ENCODE assay signal across 1 cellular context in the genomic region with DNA sequence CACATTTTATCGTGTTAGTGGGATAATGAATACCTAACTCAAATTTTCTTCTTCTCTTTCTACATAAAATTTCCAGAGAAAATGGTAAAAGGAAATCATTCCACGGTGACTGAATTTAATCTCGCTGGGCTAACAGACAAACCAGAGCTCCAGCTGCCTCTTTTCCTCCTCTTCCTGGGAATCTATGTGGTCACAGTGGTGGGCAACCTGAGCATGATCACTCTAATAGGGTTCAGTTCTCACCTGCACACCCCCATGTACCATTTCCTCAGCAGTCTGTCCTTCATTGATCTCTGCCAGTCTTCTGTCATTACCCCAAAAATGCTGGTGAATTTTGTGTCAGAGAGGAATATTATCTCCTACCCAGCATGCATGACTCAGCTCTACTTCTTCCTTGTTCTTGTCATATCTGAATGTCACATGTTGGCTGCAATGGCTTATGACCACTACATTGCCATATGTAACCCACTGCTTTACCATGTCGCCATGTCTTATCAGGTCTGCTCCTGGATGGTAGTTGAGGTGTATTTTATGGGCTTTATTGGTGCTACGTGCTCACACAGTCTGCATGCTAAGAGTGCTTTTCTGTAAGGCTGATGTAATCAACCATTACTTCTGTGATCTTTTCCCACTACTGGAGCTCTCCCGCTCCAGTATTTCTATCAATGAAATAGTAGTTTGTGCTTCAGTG.
A peak's percentile ranks its signal among the peaks of the same experiment; 100 is the strongest.
TF ChIP-seq lines count a peak whose summit lies in the region.

No MANE protein-coding gene starts in this region.

TF ChIP-seq in K562, 482 proteins besides CTCF, POLR2A, EP300 and RAD21 (continues in another document):
- TF ChIP-seq EGR1 (conservative IDR thresholded peaks at IDR 0.05) (no peak), DDX20 (tag; IDR thresholded peaks at IDR 0.05; ENCODE audit: low read depth) (peak; percentile 80), FOXM1 (IDR thresholded peaks at IDR 0.05; ENCODE audit: low read depth) (peak; percentile 64), FOXM1 (CRISPR knock-in tag; IDR thresholded peaks at IDR 0.05; ENCODE audit: low read depth) (no peak), FOXK2 (conservative IDR thresholded peaks at IDR 0.05 in 1 of 2, IDR thresholded peaks at IDR 0.05 in 1 of 2; ENCODE audit: low read depth in 2 of 2) (peak; percentile 32 to 72; a peak in 2 of 4 replicates), TCF7 (IDR thresholded peaks at IDR 0.05; ENCODE audit: borderline replicate concordance) (no peak), PYGO2 (tag; IDR thresholded peaks at IDR 0.05) (peak; percentile 74), PHTF2 (CRISPR knock-in tag; IDR thresholded peaks at IDR 0.05) (no peak), RBM34 (IDR thresholded peaks at IDR 0.05; ENCODE audit: borderline replicate concordance, insufficient read depth, low read length) (no peak), EWSR1 (IDR thresholded peaks at IDR 0.05; ENCODE audit: borderline replicate concordance, low read depth, partially characterized antibody) (no peak), KLF16 (IDR thresholded peaks at IDR 0.05) (peak; percentile 77; the same call in 1 of the 2 replicates), MEIS2 (IDR thresholded peaks at IDR 0.05; ENCODE audit: partially characterized antibody) (peak; percentile 83), NONO (IDR thresholded peaks at IDR 0.05; ENCODE audit: low read depth in 2 of 2, low read length in 1 of 2) (0 out of 4 replicates have a peak, but pooled peaks of 1 of the 2 experiments have one; percentile 28), ZNF707 (CRISPR knock-in tag; conservative IDR thresholded peaks at IDR 0.05) (0 out of 2 replicates have a peak, but pooled peaks have one; percentile 12), HNRNPLL (IDR thresholded peaks at IDR 0.05; ENCODE audit: low read depth, low read length, poor library complexity, severe bottlenecking) (no peak), YBX1 (IDR thresholded peaks at IDR 0.05) (no peak), KLF6 (CRISPR knock-in tag; IDR thresholded peaks at IDR 0.05; ENCODE audit: borderline replicate concordance) (peak; percentile 90), MCM7 (IDR thresholded peaks at IDR 0.05) (no peak), KDM2B (CRISPR knock-in tag; IDR thresholded peaks at IDR 0.05) (no peak), HNRNPUL1 (IDR thresholded peaks at IDR 0.05; ENCODE audit: low read length) (no peak), ZNF76 (CRISPR knock-in tag; IDR thresholded peaks at IDR 0.05; ENCODE audit: borderline replicate concordance) (peak; percentile 75; the same call in 1 of the 2 replicates), SMARCA4 (IDR thresholded peaks at IDR 0.05) (peak; percentile 98), ZNF586 (CRISPR knock-in tag; conservative IDR thresholded peaks at IDR 0.05) (no peak), SNIP1 (IDR thresholded peaks at IDR 0.05; ENCODE audit: low read depth) (no peak), ZNF146 (CRISPR knock-in tag; IDR thresholded peaks at IDR 0.05; ENCODE audit: unreplicated experiment) (no peak), SIRT6 (IDR thresholded peaks at IDR 0.05; ENCODE audit: low read depth, low read length) (no peak), CBX3 (IDR thresholded peaks at IDR 0.05; ENCODE audit: borderline replicate concordance in 1 of 2, low read length in 2 of 2) (peak in 1 of 2 experiments; percentile 97; a peak in 2 of 3 replicates), POLR2AphosphoS2 (IDR thresholded peaks at IDR 0.05; ENCODE audit: low read length) (no peak), ETV1 (tag; conservative IDR thresholded peaks at IDR 0.05; ENCODE audit: low read depth) (peak; percentile 81), HIVEP1 (CRISPR knock-in tag; IDR thresholded peaks at IDR 0.05) (peak; percentile 84; the same call in 1 of the 2 replicates), SIN3A (IDR thresholded peaks at IDR 0.05; ENCODE audit: borderline replicate concordance in 2 of 2, control insufficient read depth in 1 of 2, low read depth in 2 of 2, low read length in 2 of 2) (no peak), TBP (optimal IDR thresholded peaks at IDR 0.05; ENCODE audit: low read depth, low read length) (no peak), SAP30 (IDR thresholded peaks at IDR 0.05; ENCODE audit: borderline replicate concordance, insufficient read depth, low read depth, low read length, poor library complexity, severe bottlenecking) (peak; percentile 44), WHSC1 (IDR thresholded peaks at IDR 0.05; ENCODE audit: low read length) (no peak), SUPT5H (IDR thresholded peaks at IDR 0.05) (0 out of 2 replicates have a peak, but pooled peaks have one; percentile 43), CBX1 (IDR thresholded peaks at IDR 0.05; ENCODE audit: low read depth) (peak; percentile 31; the same call in 1 of the 2 replicates), RB1 (IDR thresholded peaks at IDR 0.05; ENCODE audit: low read depth) (no peak; the same call in 1 of the 2 replicates), ZFP36 (IDR thresholded peaks at IDR 0.05; ENCODE audit: low read depth, low read length, partially characterized antibody) (peak; percentile 22), KLF1 (tag; IDR thresholded peaks at IDR 0.05) (no peak; the same call in 1 of the 2 replicates), STAT5A (IDR thresholded peaks at IDR 0.05; ENCODE audit: borderline replicate concordance, low read length) (peak; percentile 86)
- TF ChIP-seq, protein P1, sequence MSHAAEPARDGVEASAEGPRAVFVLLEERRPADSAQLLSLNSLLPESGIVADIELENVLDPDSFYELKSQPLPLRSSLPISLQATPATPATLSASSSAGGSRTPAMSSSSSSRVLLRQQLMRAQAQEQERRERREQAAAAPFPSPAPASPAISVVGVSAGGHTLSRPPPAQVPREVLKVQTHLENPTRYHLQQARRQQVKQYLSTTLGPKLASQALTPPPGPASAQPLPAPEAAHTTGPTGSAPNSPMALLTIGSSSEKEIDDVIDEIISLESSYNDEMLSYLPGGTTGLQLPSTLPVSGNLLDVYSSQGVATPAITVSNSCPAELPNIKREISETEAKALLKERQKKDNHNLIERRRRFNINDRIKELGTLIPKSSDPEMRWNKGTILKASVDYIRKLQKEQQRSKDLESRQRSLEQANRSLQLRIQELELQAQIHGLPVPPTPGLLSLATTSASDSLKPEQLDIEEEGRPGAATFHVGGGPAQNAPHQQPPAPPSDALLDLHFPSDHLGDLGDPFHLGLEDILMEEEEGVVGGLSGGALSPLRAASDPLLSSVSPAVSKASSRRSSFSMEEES (CRISPR knock-in tag; IDR thresholded peaks at IDR 0.05), result peak; percentile 32; the same call in 1 of the 2 replicates
- TF ChIP-seq, protein P2, sequence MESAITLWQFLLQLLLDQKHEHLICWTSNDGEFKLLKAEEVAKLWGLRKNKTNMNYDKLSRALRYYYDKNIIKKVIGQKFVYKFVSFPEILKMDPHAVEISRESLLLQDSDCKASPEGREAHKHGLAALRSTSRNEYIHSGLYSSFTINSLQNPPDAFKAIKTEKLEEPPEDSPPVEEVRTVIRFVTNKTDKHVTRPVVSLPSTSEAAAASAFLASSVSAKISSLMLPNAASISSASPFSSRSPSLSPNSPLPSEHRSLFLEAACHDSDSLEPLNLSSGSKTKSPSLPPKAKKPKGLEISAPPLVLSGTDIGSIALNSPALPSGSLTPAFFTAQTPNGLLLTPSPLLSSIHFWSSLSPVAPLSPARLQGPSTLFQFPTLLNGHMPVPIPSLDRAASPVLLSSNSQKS (CRISPR knock-in tag; IDR thresholded peaks at IDR 0.05), result no peak
- TF ChIP-seq, protein P3, sequence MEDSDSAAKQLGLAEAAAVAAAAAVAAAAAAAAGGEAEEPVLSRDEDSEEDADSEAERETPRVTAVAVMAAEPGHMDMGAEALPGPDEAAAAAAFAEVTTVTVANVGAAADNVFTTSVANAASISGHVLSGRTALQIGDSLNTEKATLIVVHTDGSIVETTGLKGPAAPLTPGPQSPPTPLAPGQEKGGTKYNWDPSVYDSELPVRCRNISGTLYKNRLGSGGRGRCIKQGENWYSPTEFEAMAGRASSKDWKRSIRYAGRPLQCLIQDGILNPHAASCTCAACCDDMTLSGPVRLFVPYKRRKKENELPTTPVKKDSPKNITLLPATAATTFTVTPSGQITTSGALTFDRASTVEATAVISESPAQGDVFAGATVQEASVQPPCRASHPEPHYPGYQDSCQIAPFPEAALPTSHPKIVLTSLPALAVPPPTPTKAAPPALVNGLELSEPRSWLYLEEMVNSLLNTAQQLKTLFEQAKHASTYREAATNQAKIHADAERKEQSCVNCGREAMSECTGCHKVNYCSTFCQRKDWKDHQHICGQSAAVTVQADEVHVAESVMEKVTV (CRISPR knock-in tag; IDR thresholded peaks at IDR 0.05), result 0 out of 2 replicates have a peak, but pooled peaks have one; percentile 19
- TF ChIP-seq, protein P4, sequence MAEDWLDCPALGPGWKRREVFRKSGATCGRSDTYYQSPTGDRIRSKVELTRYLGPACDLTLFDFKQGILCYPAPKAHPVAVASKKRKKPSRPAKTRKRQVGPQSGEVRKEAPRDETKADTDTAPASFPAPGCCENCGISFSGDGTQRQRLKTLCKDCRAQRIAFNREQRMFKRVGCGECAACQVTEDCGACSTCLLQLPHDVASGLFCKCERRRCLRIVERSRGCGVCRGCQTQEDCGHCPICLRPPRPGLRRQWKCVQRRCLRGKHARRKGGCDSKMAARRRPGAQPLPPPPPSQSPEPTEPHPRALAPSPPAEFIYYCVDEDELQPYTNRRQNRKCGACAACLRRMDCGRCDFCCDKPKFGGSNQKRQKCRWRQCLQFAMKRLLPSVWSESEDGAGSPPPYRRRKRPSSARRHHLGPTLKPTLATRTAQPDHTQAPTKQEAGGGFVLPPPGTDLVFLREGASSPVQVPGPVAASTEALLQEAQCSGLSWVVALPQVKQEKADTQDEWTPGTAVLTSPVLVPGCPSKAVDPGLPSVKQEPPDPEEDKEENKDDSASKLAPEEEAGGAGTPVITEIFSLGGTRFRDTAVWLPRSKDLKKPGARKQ (CRISPR knock-in tag; IDR thresholded peaks at IDR 0.05), result no peak
- TF ChIP-seq, protein P5, sequence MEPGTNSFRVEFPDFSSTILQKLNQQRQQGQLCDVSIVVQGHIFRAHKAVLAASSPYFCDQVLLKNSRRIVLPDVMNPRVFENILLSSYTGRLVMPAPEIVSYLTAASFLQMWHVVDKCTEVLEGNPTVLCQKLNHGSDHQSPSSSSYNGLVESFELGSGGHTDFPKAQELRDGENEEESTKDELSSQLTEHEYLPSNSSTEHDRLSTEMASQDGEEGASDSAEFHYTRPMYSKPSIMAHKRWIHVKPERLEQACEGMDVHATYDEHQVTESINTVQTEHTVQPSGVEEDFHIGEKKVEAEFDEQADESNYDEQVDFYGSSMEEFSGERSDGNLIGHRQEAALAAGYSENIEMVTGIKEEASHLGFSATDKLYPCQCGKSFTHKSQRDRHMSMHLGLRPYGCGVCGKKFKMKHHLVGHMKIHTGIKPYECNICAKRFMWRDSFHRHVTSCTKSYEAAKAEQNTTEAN (CRISPR knock-in tag; IDR thresholded peaks at IDR 0.05), result no peak
- TF ChIP-seq, protein P6, sequence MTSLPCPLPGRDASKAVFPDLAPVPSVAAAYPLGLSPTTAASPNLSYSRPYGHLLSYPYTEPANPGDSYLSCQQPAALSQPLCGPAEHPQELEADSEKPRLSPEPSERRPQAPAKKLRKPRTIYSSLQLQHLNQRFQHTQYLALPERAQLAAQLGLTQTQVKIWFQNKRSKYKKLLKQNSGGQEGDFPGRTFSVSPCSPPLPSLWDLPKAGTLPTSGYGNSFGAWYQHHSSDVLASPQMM (CRISPR knock-in tag; IDR thresholded peaks at IDR 0.05), result no peak
- TF ChIP-seq, protein P7, sequence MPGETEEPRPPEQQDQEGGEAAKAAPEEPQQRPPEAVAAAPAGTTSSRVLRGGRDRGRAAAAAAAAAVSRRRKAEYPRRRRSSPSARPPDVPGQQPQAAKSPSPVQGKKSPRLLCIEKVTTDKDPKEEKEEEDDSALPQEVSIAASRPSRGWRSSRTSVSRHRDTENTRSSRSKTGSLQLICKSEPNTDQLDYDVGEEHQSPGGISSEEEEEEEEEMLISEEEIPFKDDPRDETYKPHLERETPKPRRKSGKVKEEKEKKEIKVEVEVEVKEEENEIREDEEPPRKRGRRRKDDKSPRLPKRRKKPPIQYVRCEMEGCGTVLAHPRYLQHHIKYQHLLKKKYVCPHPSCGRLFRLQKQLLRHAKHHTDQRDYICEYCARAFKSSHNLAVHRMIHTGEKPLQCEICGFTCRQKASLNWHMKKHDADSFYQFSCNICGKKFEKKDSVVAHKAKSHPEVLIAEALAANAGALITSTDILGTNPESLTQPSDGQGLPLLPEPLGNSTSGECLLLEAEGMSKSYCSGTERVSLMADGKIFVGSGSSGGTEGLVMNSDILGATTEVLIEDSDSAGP (CRISPR knock-in tag; IDR thresholded peaks at IDR 0.05), result no peak
- TF ChIP-seq, protein P8, sequence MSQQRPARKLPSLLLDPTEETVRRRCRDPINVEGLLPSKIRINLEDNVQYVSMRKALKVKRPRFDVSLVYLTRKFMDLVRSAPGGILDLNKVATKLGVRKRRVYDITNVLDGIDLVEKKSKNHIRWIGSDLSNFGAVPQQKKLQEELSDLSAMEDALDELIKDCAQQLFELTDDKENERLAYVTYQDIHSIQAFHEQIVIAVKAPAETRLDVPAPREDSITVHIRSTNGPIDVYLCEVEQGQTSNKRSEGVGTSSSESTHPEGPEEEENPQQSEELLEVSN (IDR thresholded peaks at IDR 0.05; ENCODE audit: borderline replicate concordance in 1 of 2, extremely low read depth in 1 of 2, insufficient read depth in 1 of 2, insufficient read length in 1 of 2, low read depth in 1 of 2, low read length in 1 of 2, poor library complexity in 1 of 2, severe bottlenecking in 1 of 2), result peak; percentile 44 to 49
- TF ChIP-seq, protein P9, sequence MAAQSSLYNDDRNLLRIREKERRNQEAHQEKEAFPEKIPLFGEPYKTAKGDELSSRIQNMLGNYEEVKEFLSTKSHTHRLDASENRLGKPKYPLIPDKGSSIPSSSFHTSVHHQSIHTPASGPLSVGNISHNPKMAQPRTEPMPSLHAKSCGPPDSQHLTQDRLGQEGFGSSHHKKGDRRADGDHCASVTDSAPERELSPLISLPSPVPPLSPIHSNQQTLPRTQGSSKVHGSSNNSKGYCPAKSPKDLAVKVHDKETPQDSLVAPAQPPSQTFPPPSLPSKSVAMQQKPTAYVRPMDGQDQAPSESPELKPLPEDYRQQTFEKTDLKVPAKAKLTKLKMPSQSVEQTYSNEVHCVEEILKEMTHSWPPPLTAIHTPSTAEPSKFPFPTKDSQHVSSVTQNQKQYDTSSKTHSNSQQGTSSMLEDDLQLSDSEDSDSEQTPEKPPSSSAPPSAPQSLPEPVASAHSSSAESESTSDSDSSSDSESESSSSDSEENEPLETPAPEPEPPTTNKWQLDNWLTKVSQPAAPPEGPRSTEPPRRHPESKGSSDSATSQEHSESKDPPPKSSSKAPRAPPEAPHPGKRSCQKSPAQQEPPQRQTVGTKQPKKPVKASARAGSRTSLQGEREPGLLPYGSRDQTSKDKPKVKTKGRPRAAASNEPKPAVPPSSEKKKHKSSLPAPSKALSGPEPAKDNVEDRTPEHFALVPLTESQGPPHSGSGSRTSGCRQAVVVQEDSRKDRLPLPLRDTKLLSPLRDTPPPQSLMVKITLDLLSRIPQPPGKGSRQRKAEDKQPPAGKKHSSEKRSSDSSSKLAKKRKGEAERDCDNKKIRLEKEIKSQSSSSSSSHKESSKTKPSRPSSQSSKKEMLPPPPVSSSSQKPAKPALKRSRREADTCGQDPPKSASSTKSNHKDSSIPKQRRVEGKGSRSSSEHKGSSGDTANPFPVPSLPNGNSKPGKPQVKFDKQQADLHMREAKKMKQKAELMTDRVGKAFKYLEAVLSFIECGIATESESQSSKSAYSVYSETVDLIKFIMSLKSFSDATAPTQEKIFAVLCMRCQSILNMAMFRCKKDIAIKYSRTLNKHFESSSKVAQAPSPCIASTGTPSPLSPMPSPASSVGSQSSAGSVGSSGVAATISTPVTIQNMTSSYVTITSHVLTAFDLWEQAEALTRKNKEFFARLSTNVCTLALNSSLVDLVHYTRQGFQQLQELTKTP (IDR thresholded peaks at IDR 0.05; ENCODE audit: low read depth in 1 of 2, partially characterized antibody in 2 of 2), result peak; percentile 58 to 65
